ENCODE assay signal across 16 cellular contexts in the genomic region with DNA sequence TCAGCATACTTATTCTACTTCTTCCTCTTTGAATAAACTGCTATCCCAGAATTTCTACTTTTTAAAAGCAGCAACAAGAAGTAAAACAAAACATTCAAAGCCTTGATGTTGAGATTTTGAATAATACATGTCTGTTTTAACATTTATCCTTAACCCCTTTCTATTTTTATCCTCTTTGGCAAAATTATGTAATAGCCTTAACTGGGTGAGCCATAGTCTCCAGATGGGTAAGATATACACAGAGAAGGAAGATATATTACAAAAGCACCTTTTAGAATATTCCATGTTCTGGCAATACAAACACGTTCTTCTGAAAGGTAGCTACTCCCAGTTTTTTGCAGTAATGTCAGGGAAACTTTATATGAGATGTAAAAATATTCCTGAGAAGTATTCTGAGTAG.
DNase-seq lines count a peak whose midpoint lies in the region; ATAC-seq, FAIRE-seq and TF ChIP-seq lines count a peak whose summit lies in the region.
"Had no signal": no experiment of that assay in that cellular context is flagged by ENCODE, and none has a peak within 500 bp of the region (broad histone marks: within the 10 kb centered on the region; RNA-seq: fewer than 3 reads in every experiment).

No MANE protein-coding gene starts in this region.

- TF ChIP-seq CTCF in left ventricle myocardium inferior (IDR thresholded peaks at IDR 0.05; ENCODE audit: borderline replicate concordance) (no peak), heart right ventricle (IDR thresholded peaks at IDR 0.05) (no peak), coronary artery (IDR thresholded peaks at IDR 0.05) (no peak), neutrophil (IDR thresholded peaks at IDR 0.05) (no peak), upper lobe of right lung (IDR thresholded peaks at IDR 0.05) (no peak), D721Med (IDR thresholded peaks at IDR 0.05; ENCODE audit: insufficient read depth, missing control alignments) (no peak)

- H3K4me3 ChIP-seq in left ventricle myocardium inferior (no peak overlapping the region), heart right ventricle (no peak overlapping the region), coronary artery (no peak overlapping the region), neutrophil (ENCODE audit: low read depth in 1 of 2, low read length in 1 of 2) (no peak overlapping the region), upper lobe of right lung (no peak overlapping the region)

- WGBS in heart right ventricle, 2 donors: 47 to 73% methylated on average over 1 of the region's 1 CpG

- H3K27ac ChIP-seq in left ventricle myocardium inferior (replicated peaks) (peak overlapping the region; percentile 87), heart right ventricle (peak overlapping the region in 5 of 10 donors; percentile 16 to 61 (median 28)), coronary artery (peak overlapping the region; percentile 11 to 32), neutrophil (peak overlapping the region; percentile 43), upper lobe of right lung (peak overlapping the region; percentile 8)

- no peaks in the 10 kb centered on the region for H3K9me3 ChIP-seq in left ventricle myocardium inferior (replicated peaks)
- H3K9me3 ChIP-seq in heart right ventricle: peaks cover 0 to 4% (median 0%) of the 10 kb centered on the region in 11 donors
- no peaks in the 10 kb centered on the region for H3K9me3 ChIP-seq in neutrophil
- no peaks in the 10 kb centered on the region for H3K9me3 ChIP-seq in upper lobe of right lung

- H3K27me3 ChIP-seq in left ventricle myocardium inferior (ENCODE audit: low read depth) (no peaks in the 10 kb centered on the region), heart right ventricle (no peaks in the 10 kb centered on the region), neutrophil (no peaks in the 10 kb centered on the region), upper lobe of right lung (no peaks in the 10 kb centered on the region)

- ATAC-seq in heart right ventricle: no peak
- ATAC-seq in upper lobe of right lung: no peak
- no peak for ATAC-seq in GM18870 (IDR thresholded peaks at IDR 0.05; ENCODE audit: unreplicated experiment)
- ATAC-seq: left cardiac atrium; PC-3; SK-N-SH treated with all-trans-retinoic acid at 6 μM for 48 hours; stimulated activated memory B cell treated with anti-CD40 and anti-IgM and Interleukin-4, amounts not matched to agents 10 μg/mL and 1 μg/mL and 100 μg/mL, for 72 hours had no signal

- intact Hi-C loops in left ventricle myocardium inferior (cut with micrococcal nuclease): no loop called here
- intact Hi-C loops in heart right ventricle (cut with DNase I): no loop called here
- intact Hi-C loops in upper lobe of right lung (cut with DNase I): no loop called here

- no peak for FAIRE-seq in D721Med (lab: Jason Lieb, UNC)

- no peak for DNase-seq in left ventricle myocardium inferior
- DNase-seq in heart right ventricle: no peak
- DNase-seq in coronary artery (ENCODE audit: low spot score): no peak
- DNase-seq in upper lobe of right lung: no peak
- no peak for DNase-seq in D721Med (ENCODE audit: insufficient read length, low spot score)
- DNase-seq in NCI-H128 (lab: John Stamatoyannopoulos, UW; ENCODE audit: unreplicated experiment): no peak
- DNase-seq: ACHN, hypothalamus, left cardiac atrium, NCI-H1930, nephron progenitor cell, PC-3 had no signal

- H3K36me3 ChIP-seq in left ventricle myocardium inferior (no peaks in the 10 kb centered on the region), heart right ventricle (peaks cover 0 to 29% (median 0%) of the 10 kb centered on the region in 9 donors), neutrophil (no peaks in the 10 kb centered on the region), upper lobe of right lung (peaks cover 15% of the 10 kb centered on the region)

- H3K4me1 ChIP-seq in left ventricle myocardium inferior (peaks cover 99% of the 10 kb centered on the region), heart right ventricle (peaks cover 0 to 96% (median 77%) of the 10 kb centered on the region in 9 donors), neutrophil (ENCODE audit: control insufficient read depth in 1 of 2, insufficient read depth in 1 of 2, low read depth in 1 of 2, low read length in 1 of 2) (peaks cover 5 to 11% of the 10 kb centered on the region in 2 experiments), upper lobe of right lung (peaks cover 65% of the 10 kb centered on the region)
